ENCODE assay signal across 16 cellular contexts in the genomic region with DNA sequence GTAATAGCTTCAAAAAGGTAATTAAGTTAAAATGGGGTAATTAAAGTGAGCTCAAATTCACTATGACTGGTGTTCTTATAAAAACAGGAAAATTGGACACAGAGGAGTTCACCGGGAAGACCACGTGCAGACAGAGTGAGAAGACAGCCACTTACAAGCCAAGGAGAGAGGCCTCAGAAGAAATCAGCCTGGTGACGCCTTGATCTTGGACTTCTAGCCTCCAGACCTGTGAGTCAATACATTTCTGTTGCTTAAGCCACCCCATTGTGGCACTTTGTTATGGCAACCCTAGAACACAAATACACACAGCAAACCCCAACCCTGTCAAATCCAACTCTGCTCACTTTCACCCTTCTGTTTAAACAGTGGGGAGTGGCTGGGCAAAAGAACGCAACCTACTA. TPM values are rescaled to one million over a fixed set of nuclear protein-coding genes. Genes with fewer than 3 reads are reported as not detected.
DNase-seq lines count a peak whose midpoint lies in the region; ATAC-seq and TF ChIP-seq lines count a peak whose summit lies in the region.
"Had no signal": no experiment of that assay in that cellular context is flagged by ENCODE, and none has a peak within 500 bp of the region (broad histone marks: within the 10 kb centered on the region; RNA-seq: fewer than 3 reads in every experiment).

No MANE protein-coding gene starts in this region.

- intact Hi-C loops in naive thymus-derived CD4-positive, alpha-beta T cell (cut with micrococcal nuclease): no loop called here

- no peaks in the 10 kb centered on the region for H3K27me3 ChIP-seq in Loucy (ENCODE audit: insufficient read depth, low read length, poor library complexity, severe bottlenecking)
- H3K27me3 ChIP-seq in naive thymus-derived CD4-positive, alpha-beta T cell (ENCODE audit: control insufficient read depth in 2 of 2, insufficient read depth in 2 of 2, low read length in 2 of 2): no peaks in the 10 kb centered on the region
- H3K27me3 ChIP-seq: tibial artery had no signal

- peaks cover 27 to 83% (median 69%) of the 10 kb centered on the region in 7 donors for H3K4me1 Mint-ChIP-seq in naive thymus-derived CD4-positive, alpha-beta T cell

- POLR2A ChIA-PET in naive thymus-derived CD4-positive, alpha-beta T cell (lab: Charles Lee): interaction anchor here (0.9 to 1.1 kb wide), 2 partner anchors 13 to 15 kb away, joined by 3 read pairs; no protein-coding TSS in a partner anchor

- no peaks in the 10 kb centered on the region for H4K20me1 ChIP-seq in Loucy (ENCODE audit: insufficient read depth, low read length, poor library complexity, severe bottlenecking)

- no peak overlapping the region for H3K9ac ChIP-seq in Loucy (ENCODE audit: low read depth, low read length, poor library complexity, severe bottlenecking)

- no peaks in the 10 kb centered on the region for H3K9me3 ChIP-seq in Loucy (ENCODE audit: insufficient read depth, low read depth, low read length)
- H3K9me3 ChIP-seq in naive thymus-derived CD4-positive, alpha-beta T cell (ENCODE audit: control insufficient read depth in 2 of 3, low read length in 3 of 3): no peaks in the 10 kb centered on the region
- H3K9me3 ChIP-seq: tibial artery had no signal

- no peaks in the 10 kb centered on the region for H3K27me3 Mint-ChIP-seq in naive thymus-derived CD4-positive, alpha-beta T cell
- H3K27me3 Mint-ChIP-seq: activated naive CD8-positive, alpha-beta T cell had no signal

- no peaks in the 10 kb centered on the region for H3K36me3 ChIP-seq in Loucy (ENCODE audit: insufficient read depth, low read length)
- H3K36me3 ChIP-seq in naive thymus-derived CD4-positive, alpha-beta T cell (ENCODE audit: control insufficient read depth in 2 of 3, insufficient read depth in 3 of 3, low read length in 3 of 3): no peaks in the 10 kb centered on the region
- H3K36me3 ChIP-seq: tibial artery, WERI-Rb-1 had no signal

- H3K36me3 Mint-ChIP-seq in naive thymus-derived CD4-positive, alpha-beta T cell: peaks cover 0 to 25% (median 0%) of the 10 kb centered on the region in 5 donors
- H3K36me3 Mint-ChIP-seq: activated naive CD8-positive, alpha-beta T cell; CD4-positive, CD25-positive, alpha-beta regulatory T cell had no signal

- peaks cover 20% of the 10 kb centered on the region; the same call in 1 of the 2 replicates for H3K79me2 ChIP-seq in Loucy (ENCODE audit: insufficient read depth, low read length)

- peaks cover 9% of the 10 kb centered on the region; the same call in 1 of the 2 replicates for H3F3A ChIP-seq in Loucy (ENCODE audit: low read depth)

- peaks cover 59% of the 10 kb centered on the region for H3K4me1 ChIP-seq in Loucy (ENCODE audit: insufficient read depth, low read length, poor library complexity, severe bottlenecking)
- peaks cover under 1 to 16% of the 10 kb centered on the region in 2 donors for H3K4me1 ChIP-seq in naive thymus-derived CD4-positive, alpha-beta T cell (ENCODE audit: control insufficient read depth in 2 of 2, insufficient read depth in 2 of 2, low read length in 2 of 2)

- no peak overlapping the region for H3K27ac ChIP-seq in naive thymus-derived CD4-positive, alpha-beta T cell (ENCODE audit: low read depth, low read length)
- H3K27ac ChIP-seq: 22Rv1, SK-N-MC, tibial artery, WERI-Rb-1 had no signal

- no peak overlapping the region for H3K4me3 Mint-ChIP-seq in naive thymus-derived CD4-positive, alpha-beta T cell
- H3K4me3 Mint-ChIP-seq: activated naive CD8-positive, alpha-beta T cell had no signal

- CTCF ChIA-PET in naive thymus-derived CD4-positive, alpha-beta T cell (lab: Charles Lee): interaction anchor here (1.1 kb wide), 1 partner anchor 9 kb away, joined by 3 read pairs; no protein-coding TSS in a partner anchor

- peaks cover 0 to 3% (median 0%) of the 10 kb centered on the region in 11 donors for H3K9me3 Mint-ChIP-seq in naive thymus-derived CD4-positive, alpha-beta T cell

- H3K4me3 ChIP-seq in Loucy (ENCODE audit: low read length, poor library complexity, severe bottlenecking): no peak overlapping the region
- H3K4me3 ChIP-seq in naive thymus-derived CD4-positive, alpha-beta T cell (ENCODE audit: low read length): no peak overlapping the region
- H3K4me3 ChIP-seq: SK-N-MC, tibial artery had no signal

- no peaks in the 10 kb centered on the region for H3K9me2 ChIP-seq in Loucy (replicated peaks; ENCODE audit: low read depth, low read length)

- no peak for TF ChIP-seq CTCF in Loucy (conservative IDR thresholded peaks at IDR 0.05; ENCODE audit: low read length)

- peak overlapping the region; percentile 17 for H3K4me2 ChIP-seq in Loucy (ENCODE audit: low read depth, low read length, poor library complexity, severe bottlenecking)

- peak; percentile 48 for DNase-seq in NK-92 treated with Interleukin-12 subunit alpha and Interleukin-12 subunit beta, amount 100 ng/mL, for 24 hours (lab: John Stamatoyannopoulos, UW)
- DNase-seq in NK-92 (lab: John Stamatoyannopoulos, UW; ENCODE audit: unreplicated experiment) (no peak), amniotic epithelial cell (ENCODE audit: low read depth) (peak; percentile 30)
- no peak for DNase-seq in naive thymus-derived CD4-positive, alpha-beta T cell
- DNase-seq: CD4-positive, CD25-positive, alpha-beta regulatory T cell; kidney; NCI-H1092; tibial artery; WERI-Rb-1 had no signal

- no peak overlapping the region; the same call in 1 of the 2 replicates for H2AFZ ChIP-seq in Loucy (ENCODE audit: low read length)

- ATAC-seq in naive thymus-derived CD4-positive, alpha-beta T cell: peak; percentile 49
- ATAC-seq in HG03432 (IDR thresholded peaks at IDR 0.05; ENCODE audit: unreplicated experiment) (no peak), HG02852 (IDR thresholded peaks at IDR 0.05; ENCODE audit: unreplicated experiment) (no peak), HG03097 (IDR thresholded peaks at IDR 0.05; ENCODE audit: low FRiP score, unreplicated experiment) (no peak)

- H3K27ac Mint-ChIP-seq in naive thymus-derived CD4-positive, alpha-beta T cell: peak overlapping the region in 2 of 9 donors; percentile 8 to 44
- H3K27ac Mint-ChIP-seq: activated naive CD8-positive, alpha-beta T cell; CD4-positive, CD25-positive, alpha-beta regulatory T cell had no signal

RNA-seq across cellular contexts. Expression of a gene that starts 4.1 kb away (rescaled TPM):
- 100 to 1,000 TPM in 1 of 5 experiments, 10 to 100 TPM in 2, 1 to 10 TPM in 2; 5.6 to 189 (median 14.3) TPM for total RNA-seq in naive thymus-derived CD4-positive, alpha-beta T cell
- polyA plus RNA-seq in naive thymus-derived CD4-positive, alpha-beta T cell: 10 to 100 TPM; 13.9 to 14.0 TPM

Comparison
In these comparisons a context has a peak if more than half of its experiments do, and no peak if none do; other contexts are left out.
1. DNase-seq: peak in NK-92 treated with Interleukin-12 subunit alpha and Interleukin-12 subunit beta, amount 100 ng/mL, for 24 hours (single experiment) and amniotic epithelial cell (single experiment); none in NK-92 (single experiment) and naive thymus-derived CD4-positive, alpha-beta T cell (0 of 9).